In the genomic region with DNA sequence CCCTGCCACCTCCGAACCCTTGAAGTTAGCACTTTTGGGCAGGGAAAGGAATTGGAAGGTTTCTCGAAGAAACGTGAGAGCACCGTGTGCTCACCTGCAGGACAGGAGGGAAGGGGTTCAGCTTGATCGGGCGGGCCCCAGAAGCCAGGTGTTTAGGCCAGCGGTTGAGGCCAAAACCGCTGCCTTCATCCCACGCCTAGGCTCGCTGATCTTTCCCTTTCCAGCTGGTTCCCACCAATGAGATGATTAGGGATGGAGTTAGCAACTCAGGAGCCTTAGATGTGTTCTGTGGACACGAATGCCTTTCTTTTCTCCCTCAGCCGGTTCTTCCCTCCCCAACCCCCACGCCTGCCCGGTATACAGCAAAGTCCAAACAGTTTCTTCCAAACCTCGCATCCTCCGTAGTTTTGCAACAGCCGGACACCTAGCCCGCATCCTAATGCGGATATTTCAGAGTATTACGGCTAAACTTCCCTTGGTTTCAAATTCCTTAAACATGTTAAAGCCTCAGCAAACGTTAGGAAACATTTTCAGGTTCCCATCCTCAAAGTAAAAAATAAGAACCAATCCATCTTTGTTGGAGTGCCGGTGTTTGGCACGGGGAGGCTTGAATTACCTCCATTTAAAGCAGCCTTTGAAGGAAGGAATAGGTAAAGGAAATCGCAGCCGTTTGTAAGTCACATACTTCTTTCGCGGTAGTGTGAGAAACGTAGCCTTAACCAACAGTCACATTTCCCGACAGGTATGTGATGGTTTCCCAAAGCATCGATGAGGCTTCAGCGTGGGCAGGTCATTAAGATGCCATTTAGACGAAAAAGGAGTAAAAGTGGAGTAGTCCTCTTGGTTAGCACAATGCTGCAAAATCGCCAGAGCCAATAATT, we compare ENCODE assay signal across 8 cellular contexts. TPM values are rescaled to one million over a fixed set of nuclear protein-coding genes. Genes with fewer than 3 reads are reported as not detected.
DNase-seq lines count a peak whose midpoint lies in the region; ATAC-seq and TF ChIP-seq lines count a peak whose summit lies in the region.

No MANE protein-coding gene starts in this region.

- 15% methylated on average over 30 to 33 of the region's 33 CpGs for WGBS in lower leg skin, 2 donors

- H3K27ac Mint-ChIP-seq in HFFc6, result peak overlapping the region; percentile 79
- peak overlapping the region; percentile 93 to 96 for H3K27ac Mint-ChIP-seq in stimulated activated naive CD8-positive, alpha-beta T cell treated with anti-CD3 and anti-CD28 coated beads, Interleukin-15, amount 100 ng/mL, for 72 hours

- H4K20me1 ChIP-seq in DOHH2 (ENCODE audit: control insufficient read depth, insufficient read depth, low read depth, low read length), result no peaks in the 10 kb centered on the region

- H3K9me2 ChIP-seq in DOHH2 (replicated peaks; ENCODE audit: control insufficient read depth, low read length), result no peaks in the 10 kb centered on the region

- no peaks in the 10 kb centered on the region for H3K9me3 ChIP-seq in DOHH2 (ENCODE audit: control insufficient read depth, insufficient read depth, low read length)

- no peak overlapping the region for H3K27ac ChIP-seq in DOHH2 (ENCODE audit: low read depth, low read length)

- H3K36me3 Mint-ChIP-seq in HFFc6 (ENCODE audit: low read depth), result peaks cover 11% of the 10 kb centered on the region

- peak overlapping the region; percentile 94 for H3K4me3 Mint-ChIP-seq in HFFc6
- peak overlapping the region; percentile 93 to 94 for H3K4me3 Mint-ChIP-seq in stimulated activated naive CD8-positive, alpha-beta T cell treated with anti-CD3 and anti-CD28 coated beads, Interleukin-15, amount 100 ng/mL, for 72 hours

- peaks cover 19% of the 10 kb centered on the region for H3K4me1 ChIP-seq in DOHH2 (ENCODE audit: control insufficient read depth, low read length)

- H3F3A ChIP-seq in DOHH2 (ENCODE audit: control insufficient read depth, insufficient read depth), result peaks cover 9% of the 10 kb centered on the region; the same call in 1 of the 2 replicates

- H3K27me3 Mint-ChIP-seq in HFFc6 (ENCODE audit: insufficient read depth), result no peaks in the 10 kb centered on the region; the same call in 1 of the 2 replicates
- H3K27me3 Mint-ChIP-seq in stimulated activated naive CD8-positive, alpha-beta T cell treated with anti-CD3 and anti-CD28 coated beads, Interleukin-15, amount 100 ng/mL, for 72 hours, result no peaks in the 10 kb centered on the region

- no peak for TF ChIP-seq POLR2A in lower leg skin (IDR thresholded peaks at IDR 0.05)

- peaks cover 52% of the 10 kb centered on the region for H3K4me1 Mint-ChIP-seq in HFFc6 (ENCODE audit: low read depth)
- H3K4me1 Mint-ChIP-seq in stimulated activated naive CD8-positive, alpha-beta T cell treated with anti-CD3 and anti-CD28 coated beads, Interleukin-15, amount 100 ng/mL, for 72 hours, result peaks cover 70% of the 10 kb centered on the region

- no peaks in the 10 kb centered on the region for H3K9me3 Mint-ChIP-seq in HFFc6
- H3K9me3 Mint-ChIP-seq in stimulated activated naive CD8-positive, alpha-beta T cell treated with anti-CD3 and anti-CD28 coated beads, Interleukin-15, amount 100 ng/mL, for 72 hours, result no peaks in the 10 kb centered on the region

- no peak for ATAC-seq in stimulated activated naive CD8-positive, alpha-beta T cell treated with anti-CD3 and anti-CD28 coated beads, Interleukin-15, amount 100 ng/mL, for 72 hours
- ATAC-seq in GM21786 (IDR thresholded peaks at IDR 0.05; ENCODE audit: unreplicated experiment), result no peak

- H3K4me3 ChIP-seq in DOHH2 (ENCODE audit: low read length) (peak overlapping the region; percentile 80), lower leg skin (ENCODE audit: low read depth, poor library complexity, severe bottlenecking) (peak overlapping the region; percentile 79)

- intact Hi-C loops in lower leg skin (cut with DNase I; ENCODE audit: low total_unique reads), result loop anchor here (5.0 kb wide), 1 partner anchor 627 kb away; no protein-coding TSS in a partner anchor

- H3K79me2 ChIP-seq in DOHH2 (ENCODE audit: control insufficient read depth, low read length), result no peaks in the 10 kb centered on the region

- TF ChIP-seq CTCF in DOHH2 (IDR thresholded peaks at IDR 0.05; ENCODE audit: low read depth, low read length, poor library complexity, severe bottlenecking), result no peak
- no peak for TF ChIP-seq CTCF in HFFc6 (IDR thresholded peaks at IDR 0.05)
- TF ChIP-seq CTCF in lower leg skin (IDR thresholded peaks at IDR 0.05), result no peak

- no peaks in the 10 kb centered on the region for H3K36me3 ChIP-seq in DOHH2 (ENCODE audit: control insufficient read depth, low read length)

- peaks cover 55% of the 10 kb centered on the region for H3K27me3 ChIP-seq in DOHH2 (ENCODE audit: control insufficient read depth, low read length)

- H3K4me2 ChIP-seq in DOHH2 (ENCODE audit: low read length), result peak overlapping the region; percentile 95

- DNase-seq in HFFc6 (peak; percentile 12), RPMI7951 (ENCODE audit: low read depth) (peak; percentile 38), cerebellar cortex (ENCODE audit: low spot score) (peak; percentile 22), lower leg skin (ENCODE audit: low spot score in 2 of 2) (no peak), NCI-H2196 treated with DMSO at 0.1 percent for 48 hours (lab: John Stamatoyannopoulos, UW; ENCODE audit: unreplicated experiment) (no peak)
- DNase-seq in stimulated activated naive CD8-positive, alpha-beta T cell treated with anti-CD3 and anti-CD28 coated beads, Interleukin-15, amount 100 ng/mL, for 72 hours, result peak in 1 of 2 donors; percentile 26

RNA-seq across cellular contexts. Expression of a gene that starts 1.1 kb away (rescaled TPM):
- 10 to 100 TPM in 4 of 6 experiments, 1 to 10 TPM in 2; 5.0 to 13.7 (median 10.9) TPM for total RNA-seq in HFFc6 (2021; fragmentation: NEBNext Ultra II Directional; extraction: Animal tissue kit (Norgen Biotek cat#: 25700))
- 6.4 and 8.7 TPM in 2 replicates for total RNA-seq in RPMI7951 (2014; rRNA removed; shearing (Covaris generic))
- total RNA-seq in lower leg skin, result 1 to 10 TPM; 4.3 to 6.2 (median 5.7) TPM

Comparison
In these comparisons a context has a peak if more than half of its experiments do, and no peak if none do; other contexts are left out.
1. DNase-seq: peak in HFFc6 (single experiment), RPMI7951 (single experiment) and cerebellar cortex (single experiment); none in lower leg skin (0 of 2) and NCI-H2196 treated with DMSO at 0.1 percent for 48 hours (single experiment).